18 cellular contexts compared by ENCODE assay signal in genomic region chr15:38879909-38880471, GRCh38.
A peak's percentile ranks its signal among the peaks of the same experiment; 100 is the strongest.
DNase-seq lines count a peak whose midpoint lies in the region; ATAC-seq and TF ChIP-seq lines count a peak whose summit lies in the region.
"Had no signal": no experiment of that assay in that cellular context is flagged by ENCODE, and none has a peak within 500 bp of the region (broad histone marks: within the 10 kb centered on the region; RNA-seq: fewer than 3 reads in every experiment).

No MANE protein-coding gene starts in this region.

- no peaks in the 10 kb centered on the region for H4K20me1 ChIP-seq in fibroblast of lung (ENCODE audit: control insufficient read depth, extremely low read depth, insufficient read depth, low read length)

- no peaks in the 10 kb centered on the region for H3K36me3 ChIP-seq in ACC112 (ENCODE audit: insufficient read depth, low read length)
- H3K36me3 ChIP-seq in fibroblast of lung (ENCODE audit: control insufficient read depth, insufficient read depth, low read length), result no peaks in the 10 kb centered on the region
- H3K36me3 ChIP-seq in WERI-Rb-1, result no peaks in the 10 kb centered on the region
- H3K36me3 ChIP-seq: heart left ventricle had no signal

- H3K4me3 ChIP-seq in ACC112 (ENCODE audit: low read depth, low read length) (no peak overlapping the region), fibroblast of lung (replicated peaks in 1 of 4; ENCODE audit: control extremely low read depth in 1 of 4, insufficient read depth in 1 of 4, low read depth in 3 of 4, low read length in 4 of 4) (no peak overlapping the region), WERI-Rb-1 (ENCODE audit: low read depth, low read length) (no peak overlapping the region)
- H3K4me3 ChIP-seq: heart left ventricle, PC-9, smooth muscle cell, testis had no signal

- no peaks in the 10 kb centered on the region for H3K79me2 ChIP-seq in ACC112 (ENCODE audit: control insufficient read depth, insufficient read depth, low read length, unreplicated experiment)
- no peaks in the 10 kb centered on the region for H3K79me2 ChIP-seq in fibroblast of lung (ENCODE audit: control insufficient read depth, insufficient read depth, low read length)

- intact Hi-C loops in activated T-helper 1 cell treated with anti-CD3 and anti-CD28 coated beads, Interleukin-12 subunit alpha, Interleukin-12 subunit beta, Interleukin-2, Interleukin-4 antibody, amounts not matched to agents 30 ng/mL and 10 ng/mL and 1 ng/mL, durations not matched to agents 14 hours and 24 hours and 36 hours (cut with micrococcal nuclease), result no loop called here

- H3K9ac ChIP-seq in fibroblast of lung (ENCODE audit: insufficient read depth, low read length), result no peak overlapping the region

- no peak overlapping the region for H3K4me2 ChIP-seq in fibroblast of lung (ENCODE audit: extremely low read depth, insufficient read depth, low read length)
- H3K4me2 ChIP-seq: PC-9, smooth muscle cell had no signal

- H3K4me1 ChIP-seq in ACC112 (ENCODE audit: control insufficient read depth, insufficient read depth, low read length, unreplicated experiment) (peaks cover 40% of the 10 kb centered on the region), fibroblast of lung (ENCODE audit: control insufficient read depth, extremely low read depth, insufficient read depth, low read length) (peaks cover 16% of the 10 kb centered on the region)
- H3K4me1 ChIP-seq: testis had no signal

- H3K27ac Mint-ChIP-seq in activated T-helper 1 cell treated with anti-CD3 and anti-CD28 coated beads, Interleukin-12 subunit alpha, Interleukin-12 subunit beta, Interleukin-2, Interleukin-4 antibody, amounts not matched to agents 30 ng/mL and 10 ng/mL and 1 ng/mL, durations not matched to agents 14 hours and 24 hours and 36 hours, result no peak overlapping the region
- H3K27ac Mint-ChIP-seq: activated T-cell treated with anti-CD3 and anti-CD28 coated beads, Interleukin-2, amount 50 U/mL, for 24 hours; T-helper 1 cell treated with Interleukin-12 subunit alpha and Interleukin-12 subunit beta and Interleukin-4 antibody, amounts not matched to agents 30 μg/mL and 1 μg/mL, for 36 hours had no signal

- no peak overlapping the region for H3K4me3 Mint-ChIP-seq in activated T-helper 1 cell treated with anti-CD3 and anti-CD28 coated beads, Interleukin-12 subunit alpha, Interleukin-12 subunit beta, Interleukin-2, Interleukin-4 antibody, amounts not matched to agents 30 ng/mL and 10 ng/mL and 1 ng/mL, durations not matched to agents 14 hours and 24 hours and 36 hours
- H3K4me3 Mint-ChIP-seq: activated T-cell treated with anti-CD3 and anti-CD28 coated beads, Interleukin-2, amount 50 U/mL, for 24 hours; neural crest cell; T-helper 1 cell treated with Interleukin-12 subunit alpha and Interleukin-12 subunit beta and Interleukin-4 antibody, amounts not matched to agents 30 μg/mL and 1 μg/mL, for 36 hours had no signal

- no peak for ATAC-seq in GM21619 (IDR thresholded peaks at IDR 0.05; ENCODE audit: unreplicated experiment)

- H3K27me3 Mint-ChIP-seq in activated T-helper 1 cell treated with anti-CD3 and anti-CD28 coated beads, Interleukin-12 subunit alpha, Interleukin-12 subunit beta, Interleukin-2, Interleukin-4 antibody, amounts not matched to agents 30 ng/mL and 10 ng/mL and 1 ng/mL, durations not matched to agents 14 hours and 24 hours and 36 hours (ENCODE audit: insufficient read depth), result peaks cover 4% of the 10 kb centered on the region

- no peaks in the 10 kb centered on the region for H3K36me3 Mint-ChIP-seq in activated T-helper 1 cell treated with anti-CD3 and anti-CD28 coated beads, Interleukin-12 subunit alpha, Interleukin-12 subunit beta, Interleukin-2, Interleukin-4 antibody, amounts not matched to agents 30 ng/mL and 10 ng/mL and 1 ng/mL, durations not matched to agents 14 hours and 24 hours and 36 hours (ENCODE audit: low read depth)

- H3K27me3 ChIP-seq in ACC112 (ENCODE audit: insufficient read depth, low read length) (no peaks in the 10 kb centered on the region), fibroblast of lung (ENCODE audit: control insufficient read depth, insufficient read depth, low read length) (no peaks in the 10 kb centered on the region), WERI-Rb-1 (ENCODE audit: insufficient read depth, low read depth, severe bottlenecking) (no peaks in the 10 kb centered on the region)
- H3K27me3 ChIP-seq: heart left ventricle, testis had no signal

- no peaks in the 10 kb centered on the region for H3K4me1 Mint-ChIP-seq in activated T-helper 1 cell treated with anti-CD3 and anti-CD28 coated beads, Interleukin-12 subunit alpha, Interleukin-12 subunit beta, Interleukin-2, Interleukin-4 antibody, amounts not matched to agents 30 ng/mL and 10 ng/mL and 1 ng/mL, durations not matched to agents 14 hours and 24 hours and 36 hours (ENCODE audit: low read depth)

- DNase-seq in LHCN-M2 (ENCODE audit: low read depth) (peak; percentile 89), fibroblast of lung (ENCODE audit: low read depth in 2 of 2) (peak; percentile 40 to 75), mucosa of gallbladder (ENCODE audit: low spot score) (peak; percentile 31), medulla oblongata (ENCODE audit: extremely low spot score) (no peak), WERI-Rb-1 (no peak)
- DNase-seq in activated T-helper 1 cell treated with anti-CD3 and anti-CD28 coated beads, Interleukin-12 subunit alpha, Interleukin-12 subunit beta, Interleukin-2, Interleukin-4 antibody, amounts not matched to agents 30 ng/mL and 10 ng/mL and 1 ng/mL, durations not matched to agents 14 hours and 24 hours and 36 hours (ENCODE audit: low spot score), result no peak
- DNase-seq: activated CD4-positive, alpha-beta T cell treated with anti-CD3 and anti-CD28 coated beads for 4 hours; activated T-cell treated with anti-CD3 and anti-CD28 coated beads, Interleukin-2, amount 50 U/mL, for 24 hours; effector memory CD4-positive, alpha-beta T cell; NCI-H1105; PC-9; testis had no signal

- H3K9me3 Mint-ChIP-seq in activated T-helper 1 cell treated with anti-CD3 and anti-CD28 coated beads, Interleukin-12 subunit alpha, Interleukin-12 subunit beta, Interleukin-2, Interleukin-4 antibody, amounts not matched to agents 30 ng/mL and 10 ng/mL and 1 ng/mL, durations not matched to agents 14 hours and 24 hours and 36 hours, result no peaks in the 10 kb centered on the region
- H3K9me3 Mint-ChIP-seq: activated T-cell treated with anti-CD3 and anti-CD28 coated beads, Interleukin-2, amount 50 U/mL, for 24 hours; T-helper 1 cell treated with Interleukin-12 subunit alpha and Interleukin-12 subunit beta and Interleukin-4 antibody, amounts not matched to agents 30 μg/mL and 1 μg/mL, for 36 hours had no signal

- TF ChIP-seq CTCF in fibroblast of lung (conservative IDR thresholded peaks at IDR 0.05 in 1 of 2, IDR thresholded peaks at IDR 0.05 in 1 of 2; ENCODE audit: low read depth in 1 of 2, low read length in 2 of 2) (no peak), WERI-Rb-1 (IDR thresholded peaks at IDR 0.05; ENCODE audit: low read depth, low read length) (no peak)

- H2AFZ ChIP-seq in ACC112 (ENCODE audit: low read length, unreplicated experiment) (peak overlapping the region; percentile 46), fibroblast of lung (ENCODE audit: low read length) (no peak overlapping the region)
- H2AFZ ChIP-seq: PC-9 had no signal

- H3K9me3 ChIP-seq in fibroblast of lung (ENCODE audit: control insufficient read depth, insufficient read depth, low read depth, low read length) (no peaks in the 10 kb centered on the region), WERI-Rb-1 (ENCODE audit: severe bottlenecking) (no peaks in the 10 kb centered on the region)
- H3K9me3 ChIP-seq: testis had no signal

- peak overlapping the region; percentile 71 for H3K27ac ChIP-seq in ACC112 (ENCODE audit: low read depth, low read length)
- peak overlapping the region; percentile 47 for H3K27ac ChIP-seq in fibroblast of lung (ENCODE audit: insufficient read depth, low read length)
- H3K27ac ChIP-seq in WERI-Rb-1, result no peak overlapping the region
- H3K27ac ChIP-seq: heart left ventricle, PC-9, testis had no signal

Comparison
In these comparisons a context has a peak if more than half of its experiments do, and no peak if none do; other contexts are left out.
1. DNase-seq: peak in LHCN-M2 (single experiment), fibroblast of lung (2 of 2) and mucosa of gallbladder (single experiment); none in activated T-helper 1 cell treated with anti-CD3 and anti-CD28 coated beads, Interleukin-12 subunit alpha, Interleukin-12 subunit beta, Interleukin-2, Interleukin-4 antibody, amounts not matched to agents 30 ng/mL and 10 ng/mL and 1 ng/mL, durations not matched to agents 14 hours and 24 hours and 36 hours (single experiment), medulla oblongata (single experiment) and WERI-Rb-1 (single experiment).